In genomic region chr6:42689371-42689770, GRCh38 we compare ENCODE assay signal across 24 cellular contexts. TPM values are rescaled to one million over a fixed set of nuclear protein-coding genes. Genes with fewer than 3 reads are reported as not detected.
DNase-seq lines count a peak whose midpoint lies in the region; FAIRE-seq and TF ChIP-seq lines count a peak whose summit lies in the region.
"Had no signal": no experiment of that assay in that cellular context is flagged by ENCODE, and none has a peak within 500 bp of the region (broad histone marks: within the 10 kb centered on the region; RNA-seq: fewer than 3 reads in every experiment).

No MANE protein-coding gene starts in this region.

- H3K27ac Mint-ChIP-seq in activated T-cell treated with anti-CD3 and anti-CD28 coated beads, Interleukin-2, amount 50 U/mL, for 24 hours = peak overlapping the region; percentile 79

- peaks cover 39% of the 10 kb centered on the region for H3K4me1 Mint-ChIP-seq in activated T-cell treated with anti-CD3 and anti-CD28 coated beads, Interleukin-2, amount 50 U/mL, for 24 hours (ENCODE audit: low read depth)
- H3K4me1 Mint-ChIP-seq: CD14-positive monocyte had no signal

- H3K4me3 ChIP-seq in kidney (ENCODE audit: low read length in 2 of 2) = no peak overlapping the region
- H3K4me3 ChIP-seq: A549, GM12878 had no signal

- peak overlapping the region; percentile 63 to 69 for H3K27ac ChIP-seq in kidney (ENCODE audit: low read depth in 2 of 2, low read length in 2 of 2)
- H3K27ac ChIP-seq: A549, HL-60 had no signal

- no peaks in the 10 kb centered on the region for H3K9me3 Mint-ChIP-seq in activated T-cell treated with anti-CD3 and anti-CD28 coated beads, Interleukin-2, amount 50 U/mL, for 24 hours

- peaks cover 0 to 6% of the 10 kb centered on the region in 2 donors for H3K4me1 ChIP-seq in kidney (ENCODE audit: control insufficient read depth in 1 of 2, insufficient read depth in 1 of 2, low read depth in 1 of 2, low read length in 2 of 2)
- H3K4me1 ChIP-seq: A549 had no signal

- TF ChIP-seq CTCF in kidney (IDR thresholded peaks at IDR 0.05; ENCODE audit: borderline replicate concordance, extremely low read depth, insufficient read depth) = no peak

- peaks cover 94% of the 10 kb centered on the region for H3K36me3 Mint-ChIP-seq in activated T-cell treated with anti-CD3 and anti-CD28 coated beads, Interleukin-2, amount 50 U/mL, for 24 hours (ENCODE audit: low read depth)

- peaks cover 40 to 50% of the 10 kb centered on the region in 2 donors for H3K36me3 ChIP-seq in kidney (ENCODE audit: control insufficient read depth in 1 of 2, insufficient read depth in 2 of 2, low read length in 2 of 2)

- no peak overlapping the region for H3K4me3 Mint-ChIP-seq in activated T-cell treated with anti-CD3 and anti-CD28 coated beads, Interleukin-2, amount 50 U/mL, for 24 hours
- H3K4me3 Mint-ChIP-seq: CD14-positive monocyte had no signal

- intact Hi-C loops in kidney (cut with DNase I) = no loop called here

- no peaks in the 10 kb centered on the region for H3K27me3 Mint-ChIP-seq in activated T-cell treated with anti-CD3 and anti-CD28 coated beads, Interleukin-2, amount 50 U/mL, for 24 hours

- DNase-seq in activated T-cell treated with anti-CD3 and anti-CD28 coated beads, Interleukin-2, amount 50 U/mL, for 24 hours = no peak
- DNase-seq in activated T-cell treated with anti-CD3 and anti-CD28 coated beads, Interleukin-2, amount 50 U/mL, for 1 hour = no peak
- DNase-seq in RCC 7860 (ENCODE audit: low spot score) = peak; percentile 6
- no peak for DNase-seq in kidney
- DNase-seq in renal cortical epithelial cell (ENCODE audit: low read depth) = peak; percentile 83
- no peak for DNase-seq in frontal cortex (ENCODE audit: low spot score in 2 of 2)
- no peak for DNase-seq in A172 (ENCODE audit: low spot score)
- DNase-seq in 8988T = no peak
- DNase-seq: DMS79, KBM-7, NCI-H1092, NCI-H1694, NCI-H2107, NCI-H226, NCI-H526, RPMI8226 had no signal

- peak; percentile 62 for FAIRE-seq in RCC 7860 (lab: Jason Lieb, UNC)
- FAIRE-seq in kidney (lab: Jason Lieb, UNC) = no peak
- no peak for FAIRE-seq in frontal cortex (lab: Jason Lieb, UNC)
- FAIRE-seq: A549, GM12878, GM19239 had no signal

- H3K9me3 ChIP-seq in kidney (ENCODE audit: control insufficient read depth in 1 of 2, low read length in 2 of 2) = no peaks in the 10 kb centered on the region
- H3K9me3 ChIP-seq: A549 had no signal

- peak overlapping the region in 1 of 2 donors; percentile 24 for H3K9ac ChIP-seq in kidney (ENCODE audit: low read length in 2 of 2)

RNA-seq across cellular contexts. Expression of gene PRPH2, which starts 33.0 kb away (rescaled TPM):
- total RNA-seq in kidney (1.6 TPM), renal cortical epithelial cell (0.17 and 1.2 TPM in 2 replicates), frontal cortex (6.1 TPM)
- 0.75 TPM for polyA plus RNA-seq in kidney (ENCODE audit: insufficient read depth, low read depth, low replicate concordance)
- not detected in 2 replicates for total RNA-seq in A172 (2014; rRNA removed; shearing (Covaris generic))
- total RNA-seq: G401, GM12878, M059J, OCI-LY7 had no signal
- polyA plus RNA-seq: A549, CD14-positive monocyte had no signal

RNA-seq across cellular contexts. Expression of gene TBCC, which starts 56.5 kb away (rescaled TPM):
- total RNA-seq in kidney (21.2 TPM), renal cortical epithelial cell (37.7 and 59.6 TPM in 2 replicates), frontal cortex (79.1 TPM)
- polyA plus RNA-seq in kidney (ENCODE audit: insufficient read depth, low read depth, low replicate concordance) = 17.6 TPM
- 44.7 and 50.0 TPM in 2 replicates for total RNA-seq in A172 (2014; rRNA removed; shearing (Covaris generic))

Comparison
In these comparisons a context has a peak if more than half of its experiments do, and no peak if none do; other contexts are left out.
1. DNase-seq: peak in RCC 7860 (single experiment) and renal cortical epithelial cell (single experiment); none in activated T-cell treated with anti-CD3 and anti-CD28 coated beads, Interleukin-2, amount 50 U/mL, for 24 hours (single experiment), activated T-cell treated with anti-CD3 and anti-CD28 coated beads, Interleukin-2, amount 50 U/mL, for 1 hour (single experiment), kidney (single experiment), frontal cortex (0 of 2), A172 (single experiment) and 8988T (single experiment).